ENCODE assay signal across 10 cellular contexts in the genomic region with DNA sequence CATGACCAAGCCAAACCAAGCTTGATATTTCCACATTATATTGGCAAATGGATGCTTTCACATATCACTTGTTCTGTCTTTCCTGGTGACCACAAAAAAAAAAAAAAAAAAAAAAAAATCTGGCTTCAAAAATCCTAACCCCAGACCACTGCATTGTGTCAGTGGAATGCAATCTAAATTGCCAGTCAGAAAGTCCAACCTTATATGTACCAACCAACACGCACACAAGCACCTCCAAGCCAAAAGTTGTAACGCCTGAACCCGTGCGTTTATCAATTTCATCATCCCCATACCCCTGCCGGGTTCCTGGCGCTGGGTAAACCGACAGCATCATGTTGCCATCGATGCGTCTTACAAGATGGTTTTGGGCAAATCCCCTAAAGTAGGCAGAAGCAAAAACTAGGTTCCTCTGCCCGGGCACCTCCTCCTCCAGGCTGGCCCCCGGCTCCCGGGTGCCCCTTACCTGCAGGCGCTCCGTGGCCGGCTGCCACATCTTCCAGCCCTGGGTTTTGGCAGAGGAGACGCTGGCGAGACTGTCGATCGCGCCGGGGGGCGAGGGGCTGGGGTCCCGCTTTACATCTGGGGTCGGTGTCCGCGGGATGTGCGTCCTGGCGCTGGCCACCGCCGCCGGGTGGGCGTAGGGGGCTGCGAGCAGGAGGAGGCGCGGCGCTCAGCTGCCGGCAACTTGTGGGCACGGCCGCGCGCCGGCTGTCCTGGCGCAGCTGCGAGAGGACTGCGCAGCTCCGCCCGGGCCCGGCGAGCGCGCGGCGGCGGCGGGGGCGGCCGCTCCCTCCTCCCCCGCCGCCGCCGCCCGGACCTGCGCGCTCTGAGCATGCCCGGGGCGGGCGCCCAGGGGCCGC. TPM values are rescaled to one million over a fixed set of nuclear protein-coding genes. Genes with fewer than 3 reads are reported as not detected.
DNase-seq lines count a peak whose midpoint lies in the region; ATAC-seq and TF ChIP-seq lines count a peak whose summit lies in the region.
"Had no signal": no experiment of that assay in that cellular context is flagged by ENCODE, and none has a peak within 500 bp of the region (broad histone marks: within the 10 kb centered on the region; RNA-seq: fewer than 3 reads in every experiment).

TSS of gene PID1 (minus strand) at position 737 of the 860 bp plus-strand sequence. CDS start at position 493, 244 bp downstream.

- peaks cover 8% of the 10 kb centered on the region for H3K4me1 Mint-ChIP-seq in progenitor cell of endocrine pancreas (ENCODE audit: low read depth)

- H3K9me3 ChIP-seq in SK-N-MC (ENCODE audit: low read depth, low read length) (no peaks in the 10 kb centered on the region), heart right ventricle (no peaks in the 10 kb centered on the region)

- H3K36me3 ChIP-seq in SK-N-MC (ENCODE audit: insufficient read depth, low read length) (no peaks in the 10 kb centered on the region), heart right ventricle (no peaks in the 10 kb centered on the region)

- WGBS in heart right ventricle, 2 donors = 3 to 4% methylated on average over 61 to 68 of the region's 68 CpGs

- no peak within 1 kb of the TSS for H3K9ac ChIP-seq in SK-N-MC (ENCODE audit: insufficient read length)

- peaks cover 0 to 41% (median 10%) of the 10 kb centered on the region in 7 donors for H3K27me3 ChIP-seq in heart right ventricle

- H3K4me3 Mint-ChIP-seq in progenitor cell of endocrine pancreas (ENCODE audit: low read depth) = peak within 1 kb of the TSS; percentile 63

- H3K27me3 Mint-ChIP-seq in progenitor cell of endocrine pancreas = peaks cover 48% of the 10 kb centered on the region

- H3K4me1 ChIP-seq in heart right ventricle = peaks cover 0 to 23% (median 8%) of the 10 kb centered on the region in 9 donors

- H3K27ac Mint-ChIP-seq in progenitor cell of endocrine pancreas = no peak within 1 kb of the TSS

- TF ChIP-seq CTCF in HFF-Myc (IDR thresholded peaks at IDR 0.05; ENCODE audit: low read depth, low read length, missing control alignments) (no peak), heart right ventricle (IDR thresholded peaks at IDR 0.05) (no peak), progenitor cell of endocrine pancreas (IDR thresholded peaks at IDR 0.05; ENCODE audit: unreplicated experiment) (no peak)

- DNase-seq in HFF-Myc (ENCODE audit: extremely low read depth, low read depth) (no peak), SK-N-MC (ENCODE audit: low read depth, low spot score) (no peak), heart right ventricle (peak in 1 of 2 donors; percentile 48), progenitor cell of endocrine pancreas (ENCODE audit: low spot score, unreplicated experiment) (peak; percentile 14), HUDEP-2 (lab: John Stamatoyannopoulos, UW; ENCODE audit: unreplicated experiment in 76 of 76) (no peak), NCI-H128 (lab: John Stamatoyannopoulos, UW; ENCODE audit: unreplicated experiment) (no peak)
- no peak for DNase-seq in activated CD8-positive, alpha-beta memory T cell treated with anti-CD3 and anti-CD28 coated beads, Interleukin-2, amount 50 U/mL, for 48 hours

- H3K36me3 Mint-ChIP-seq in progenitor cell of endocrine pancreas (ENCODE audit: insufficient read depth) = no peaks in the 10 kb centered on the region

- intact Hi-C loops in heart right ventricle (cut with DNase I) = loop anchor here (5.0 to 10.0 kb wide), 9 partner anchors 133 to 1376 kb away; no protein-coding TSS in a partner anchor

- peak; percentile 53 to 91 (median 76) for ATAC-seq in heart right ventricle
- ATAC-seq in HG02870 (IDR thresholded peaks at IDR 0.05; ENCODE audit: unreplicated experiment) = no peak
- ATAC-seq: K562 had no signal

- no peaks in the 10 kb centered on the region for H3K9me3 Mint-ChIP-seq in progenitor cell of endocrine pancreas (ENCODE audit: low read depth)

- H3K4me3 ChIP-seq in HFF-Myc (replicated peaks; ENCODE audit: low read depth, low read length) = peak within 1 kb of the TSS; percentile 87
- H3K4me3 ChIP-seq in SK-N-MC = peak within 1 kb of the TSS; percentile 75
- H3K4me3 ChIP-seq in heart right ventricle = peak within 1 kb of the TSS; percentile 19 to 89 (median 72)
- H3K4me3 ChIP-seq: K562 had no signal

- H3K27ac ChIP-seq in SK-N-MC = no peak within 1 kb of the TSS
- peak within 1 kb of the TSS in 9 of 10 donors; percentile 58 to 82 (median 71) for H3K27ac ChIP-seq in heart right ventricle

RNA-seq across cellular contexts. Expression of gene PID1, which starts in this region (rescaled TPM):
- total RNA-seq in heart right ventricle = 10 to 100 TPM in 2 of 10 donors, 1 to 10 TPM in 8; 3.6 to 12.0 (median 6.1) TPM
- 10 to 100 TPM in 1 of 2 donors, 1 to 10 TPM in 1; 4.6 to 11.9 TPM for polyA plus RNA-seq in heart right ventricle
- 0.27 and 0.34 TPM in 2 replicates for total RNA-seq in progenitor cell of endocrine pancreas
- total RNA-seq: K562, pulmonary artery endothelial cell had no signal
- polyA plus RNA-seq: K562 had no signal

Comparison
In these comparisons a context has a peak if more than half of its experiments do, and no peak if none do; other contexts are left out.
1. Peak in DNase-seq in progenitor cell of endocrine pancreas; RNA of the gene not detected or under 1 TPM.